ENCODE assay signal across 8 cellular contexts in the genomic region with DNA sequence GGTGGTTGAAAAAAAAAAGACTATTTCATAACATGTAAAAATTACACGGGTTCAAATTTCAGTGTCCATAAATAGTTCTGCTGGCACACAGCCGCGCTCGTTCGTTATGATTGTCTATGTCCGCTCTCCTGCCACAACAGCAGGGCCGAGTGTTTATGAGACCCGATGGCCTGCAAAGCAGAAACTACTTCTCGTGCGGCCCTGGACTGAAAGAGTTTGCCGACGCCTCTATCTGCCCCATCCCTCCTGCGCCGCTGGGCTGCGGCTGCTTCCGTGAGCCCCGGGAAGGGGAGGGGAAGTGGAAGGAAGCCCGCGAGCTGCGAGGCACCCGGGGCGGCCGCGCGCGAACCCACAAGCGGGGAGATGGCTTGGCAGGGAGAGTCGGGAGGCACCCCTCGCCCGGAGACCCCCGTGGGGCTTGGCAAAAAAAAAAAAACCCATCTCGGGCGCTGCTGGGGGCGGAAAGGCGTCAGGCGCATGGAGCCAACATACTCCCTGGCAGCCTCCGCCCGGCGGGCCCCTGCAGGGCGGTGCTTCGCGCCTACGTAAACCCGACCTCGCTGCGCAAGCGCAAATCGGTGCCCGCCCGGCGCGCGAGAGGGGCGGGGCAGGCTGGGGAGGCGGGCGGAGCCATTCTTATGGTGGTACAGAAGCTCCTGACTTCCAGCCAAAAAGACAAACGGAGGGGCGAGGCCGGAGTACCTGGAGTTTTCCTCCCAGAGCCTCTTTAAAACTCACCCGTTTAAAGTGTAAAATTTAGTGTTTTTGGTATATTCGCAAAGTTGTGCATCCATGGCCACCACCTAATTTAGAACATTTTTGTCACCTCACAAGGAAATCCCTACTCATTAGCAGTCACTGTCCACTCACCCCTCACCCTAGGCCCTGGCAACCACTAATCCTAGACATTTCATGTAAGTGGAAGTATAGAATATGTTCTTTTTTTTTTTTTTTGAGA. TPM values are rescaled to one million over a fixed set of nuclear protein-coding genes. Genes with fewer than 3 reads are reported as not detected.
DNase-seq lines count a peak whose midpoint lies in the region; ATAC-seq and TF ChIP-seq lines count a peak whose summit lies in the region.

No MANE protein-coding gene starts in this region.

- POLR2A ChIA-PET in activated CD4-positive, alpha-beta memory T cell treated with anti-CD3 and anti-CD28 coated beads for 36 hours (lab: Charles Lee), result interaction anchor here (0.6 to 2.8 kb wide), 7 partner anchors 111 to 209 kb away, joined by 3 to 6 read pairs (median 3); partner anchors contain the start of genes GATAD2B and ILF2

- H3K27ac ChIP-seq in duodenal mucosa (ENCODE audit: low read depth, low read length) (peak overlapping the region; percentile 95), lung (ENCODE audit: low read depth in 1 of 2, low read length in 1 of 2) (peak overlapping the region; percentile 97 to 99)

- peak overlapping the region; percentile 86 for H3K27ac Mint-ChIP-seq in activated CD4-positive, alpha-beta memory T cell treated with anti-CD3 and anti-CD28 coated beads for 36 hours

- peak; percentile 94 for DNase-seq in CD1c-positive myeloid dendritic cell (ENCODE audit: extremely low spot score)
- peak; percentile 95 for DNase-seq in NCI-H82 (lab: John Stamatoyannopoulos, UW)
- DNase-seq in activated CD4-positive, alpha-beta memory T cell treated with anti-CD3 and anti-CD28 coated beads for 36 hours, result peak; percentile 95
- peak; percentile 88 for DNase-seq in lung (ENCODE audit: low spot score)
- peak; percentile 82 to 90 (median 84) for DNase-seq in stimulated activated CD4-positive, alpha-beta T cell treated with anti-CD3 and anti-CD28 coated beads, TNF-alpha, amount 100 ng/mL, for 24 hours (ENCODE audit: low read depth in 3 of 3)

- WGBS in lung, 2 donors, result 0 to 1% methylated on average over 50 to 61 of the region's 61 CpGs

- H3K27me3 Mint-ChIP-seq in activated CD4-positive, alpha-beta memory T cell treated with anti-CD3 and anti-CD28 coated beads for 36 hours, result no peaks in the 10 kb centered on the region

- intact Hi-C loops in activated CD4-positive, alpha-beta memory T cell treated with anti-CD3 and anti-CD28 coated beads for 36 hours (cut with micrococcal nuclease), result loop anchor here (1.0 to 5.0 kb wide), 2 partner anchors 112 to 211 kb away; no protein-coding TSS in a partner anchor

- CTCF ChIA-PET in activated CD4-positive, alpha-beta memory T cell treated with anti-CD3 and anti-CD28 coated beads for 36 hours (lab: Charles Lee), result interaction anchor here (0.7 to 1.0 kb wide), 3 partner anchors 14 to 203 kb away, joined by 3 to 4 read pairs (median 3); partner anchors contain the start of genes INTS3 and RAB13

- H3K27me3 ChIP-seq in duodenal mucosa (ENCODE audit: control insufficient read depth in 1 of 2, insufficient read depth in 2 of 2, low read length in 2 of 2) (no peaks in the 10 kb centered on the region), lung (ENCODE audit: control insufficient read depth, insufficient read depth) (no peaks in the 10 kb centered on the region)

- no peaks in the 10 kb centered on the region for H3K36me3 ChIP-seq in duodenal mucosa (ENCODE audit: control insufficient read depth in 1 of 2, insufficient read depth in 2 of 2, low read length in 2 of 2)
- H3K36me3 ChIP-seq in lung (ENCODE audit: control insufficient read depth in 2 of 2, insufficient read depth in 2 of 2, low read length in 2 of 2), result peaks cover 0 to 7% of the 10 kb centered on the region in 2 donors

- H3K4me3 Mint-ChIP-seq in activated CD4-positive, alpha-beta memory T cell treated with anti-CD3 and anti-CD28 coated beads for 36 hours, result peak overlapping the region; percentile 83

- H3K9me3 Mint-ChIP-seq in activated CD4-positive, alpha-beta memory T cell treated with anti-CD3 and anti-CD28 coated beads for 36 hours, result no peaks in the 10 kb centered on the region

- no peak for TF ChIP-seq CTCF in lung (IDR thresholded peaks at IDR 0.05; ENCODE audit: control extremely low read depth, extremely low read depth)

- H3K4me1 ChIP-seq in duodenal mucosa (ENCODE audit: control insufficient read depth in 1 of 2, insufficient read depth in 2 of 2, low read length in 2 of 2), result peaks cover 15 to 26% of the 10 kb centered on the region in 2 donors
- H3K4me1 ChIP-seq in lung (ENCODE audit: control insufficient read depth in 2 of 2, insufficient read depth in 2 of 2, low read length in 2 of 2), result peaks cover 7% of the 10 kb centered on the region in 2 donors

- H3K4me3 ChIP-seq in duodenal mucosa (ENCODE audit: low read depth in 1 of 2, low read length in 2 of 2) (peak overlapping the region; percentile 78 to 83), lung (peak overlapping the region; percentile 55)

- no peaks in the 10 kb centered on the region for H3K36me3 Mint-ChIP-seq in activated CD4-positive, alpha-beta memory T cell treated with anti-CD3 and anti-CD28 coated beads for 36 hours

- ATAC-seq in GM19395 (IDR thresholded peaks at IDR 0.05; ENCODE audit: unreplicated experiment) (peak; percentile 86), HG03565 (IDR thresholded peaks at IDR 0.05; ENCODE audit: unreplicated experiment) (peak; percentile 89), lung (ENCODE audit: insufficient read depth, low FRiP score) (peak; percentile 98)

- H3K9me3 ChIP-seq in duodenal mucosa (ENCODE audit: control insufficient read depth in 1 of 2, low read length in 2 of 2) (no peaks in the 10 kb centered on the region), lung (ENCODE audit: control insufficient read depth in 2 of 2, insufficient read depth in 1 of 2, low read length in 1 of 2) (no peaks in the 10 kb centered on the region)

- H3K4me1 Mint-ChIP-seq in activated CD4-positive, alpha-beta memory T cell treated with anti-CD3 and anti-CD28 coated beads for 36 hours (ENCODE audit: low read depth), result peaks cover 4% of the 10 kb centered on the region

- peak overlapping the region; percentile 83 to 90 for H3K9ac ChIP-seq in duodenal mucosa (ENCODE audit: low read depth in 1 of 2, low read length in 2 of 2)

RNA-seq across cellular contexts. Expression of gene SLC27A3, which starts 8.3 kb away (rescaled TPM):
- 1 to 10 TPM; 5.9 to 7.8 TPM for total RNA-seq in activated CD4-positive, alpha-beta memory T cell treated with anti-CD3 and anti-CD28 coated beads for 36 hours
- 100 to 1,000 TPM in 1 of 2 donors, 10 to 100 TPM in 1; 15.8 to 162 TPM for total RNA-seq in lung
- 100 to 1,000 TPM in 1 of 2 donors, 10 to 100 TPM in 1; 53.9 to 223 TPM for polyA plus RNA-seq in lung

RNA-seq across cellular contexts. Expression of gene INTS3, which starts 55.7 kb away (rescaled TPM):
- 10 to 100 TPM; 45.5 to 47.7 TPM for total RNA-seq in activated CD4-positive, alpha-beta memory T cell treated with anti-CD3 and anti-CD28 coated beads for 36 hours
- total RNA-seq in lung, result 10 to 100 TPM; 63.5 to 70.4 TPM
- 10 to 100 TPM; 31.3 to 38.6 TPM for polyA plus RNA-seq in lung

Comparison
In these comparisons a context has a peak if more than half of its experiments do, and no peak if none do; other contexts are left out.
1. Peak in every context shown above with its lines: DNase-seq, ATAC-seq, H3K4me3 ChIP-seq and H3K27ac ChIP-seq.